8 cellular contexts compared by ENCODE assay signal in genomic region chr5:56588636-56589485, GRCh38.
DNase-seq lines count a peak whose midpoint lies in the region; ATAC-seq and TF ChIP-seq lines count a peak whose summit lies in the region.

No MANE protein-coding gene starts in this region.

- H3K79me2 ChIP-seq in SU-DHL-6 (ENCODE audit: insufficient read depth, low read length), result no peaks in the 10 kb centered on the region

- no peaks in the 10 kb centered on the region for H3K9me3 ChIP-seq in SU-DHL-6 (ENCODE audit: insufficient read depth, low read length)
- no peaks in the 10 kb centered on the region for H3K9me3 ChIP-seq in effector memory CD4-positive, alpha-beta T cell (ENCODE audit: control insufficient read depth, low read length)

- H3K27me3 ChIP-seq in SU-DHL-6 (ENCODE audit: low read length), result no peaks in the 10 kb centered on the region
- H3K27me3 ChIP-seq in effector memory CD4-positive, alpha-beta T cell (replicated peaks; ENCODE audit: control insufficient read depth, insufficient read depth, low read length, poor library complexity, severe bottlenecking), result no peaks in the 10 kb centered on the region

- DNase-seq in NCI-H1436 (lab: John Stamatoyannopoulos, UW) (peak; percentile 19), NCI-H1436 treated with DMSO at 0.1 percent for 48 hours (lab: John Stamatoyannopoulos, UW) (no peak), NCI-H128 (lab: John Stamatoyannopoulos, UW; ENCODE audit: unreplicated experiment) (no peak), NCI-H345 (lab: John Stamatoyannopoulos, UW) (no peak)
- peak; percentile 38 to 59 (median 54) for DNase-seq in effector memory CD4-positive, alpha-beta T cell
- DNase-seq in stimulated activated CD4-positive, alpha-beta T cell treated with anti-CD3 and anti-CD28 coated beads, Interleukin-2, amount 100 ng/mL, for 24 hours, result peak; percentile 22 to 34

- H2AFZ ChIP-seq in SU-DHL-6 (ENCODE audit: low read depth, low read length, severe bottlenecking), result peak overlapping the region; percentile 42

- no peaks in the 10 kb centered on the region for H3F3A ChIP-seq in SU-DHL-6 (ENCODE audit: insufficient read depth)

- H3K9me2 ChIP-seq in SU-DHL-6 (replicated peaks; ENCODE audit: insufficient read depth, low read length), result no peaks in the 10 kb centered on the region

- no peak for TF ChIP-seq CTCF in SU-DHL-6 (IDR thresholded peaks at IDR 0.05; ENCODE audit: insufficient read depth, low read length, poor library complexity, severe bottlenecking)

- peak; percentile 99 for ATAC-seq in HG02938 (IDR thresholded peaks at IDR 0.05; ENCODE audit: unreplicated experiment)

- peak overlapping the region; percentile 49 for H3K27ac ChIP-seq in SU-DHL-6 (ENCODE audit: low read depth, low read length)
- H3K27ac ChIP-seq in effector memory CD4-positive, alpha-beta T cell (ENCODE audit: insufficient read depth, low read length, poor library complexity, severe bottlenecking), result peak overlapping the region; percentile 82

- peak overlapping the region; percentile 41 for H3K4me2 ChIP-seq in SU-DHL-6 (ENCODE audit: low read depth, low read length, poor library complexity, severe bottlenecking)

- H4K20me1 ChIP-seq in SU-DHL-6 (ENCODE audit: low read depth, low read length), result no peaks in the 10 kb centered on the region

- H3K9ac ChIP-seq in SU-DHL-6 (ENCODE audit: low read length), result no peak overlapping the region

- peaks cover 43% of the 10 kb centered on the region for H3K4me1 ChIP-seq in effector memory CD4-positive, alpha-beta T cell (ENCODE audit: control insufficient read depth, insufficient read depth, low read length, poor library complexity, severe bottlenecking)

- H3K36me3 ChIP-seq in SU-DHL-6 (ENCODE audit: low read length), result no peaks in the 10 kb centered on the region
- H3K36me3 ChIP-seq in effector memory CD4-positive, alpha-beta T cell (ENCODE audit: control insufficient read depth, insufficient read depth, low read length), result no peaks in the 10 kb centered on the region

- H3K4me3 ChIP-seq in SU-DHL-6 (ENCODE audit: insufficient read depth, low read length, poor library complexity, severe bottlenecking), result no peak overlapping the region
- H3K4me3 ChIP-seq in effector memory CD4-positive, alpha-beta T cell (ENCODE audit: insufficient read depth, low read depth, low read length, poor library complexity, severe bottlenecking), result peak overlapping the region; percentile 24

Comparison
In these comparisons a context has a peak if more than half of its experiments do, and no peak if none do; other contexts are left out.
1. DNase-seq: peak in NCI-H1436 (single experiment), effector memory CD4-positive, alpha-beta T cell (3 of 3) and stimulated activated CD4-positive, alpha-beta T cell treated with anti-CD3 and anti-CD28 coated beads, Interleukin-2, amount 100 ng/mL, for 24 hours (2 of 2); none in NCI-H1436 treated with DMSO at 0.1 percent for 48 hours (single experiment), NCI-H128 (single experiment) and NCI-H345 (single experiment).